ENCODE assay signal across 19 cellular contexts in genomic region chr6:41954668-41955067, GRCh38.
"Had no signal": no experiment of that assay in that cellular context is flagged by ENCODE, and none has a peak within 500 bp of the region (broad histone marks: within the 10 kb centered on the region; RNA-seq: fewer than 3 reads in every experiment).

No MANE protein-coding gene starts in this region.

- H3K27me3 ChIP-seq: esophagus muscularis mucosa, heart right ventricle, right atrium auricular region, suprapubic skin, transverse colon, vagina had no signal

- H3K4me3 Mint-ChIP-seq: T-helper 1 cell treated with Interleukin-12 subunit alpha and Interleukin-12 subunit beta and Interleukin-4 antibody, amounts not matched to agents 30 μg/mL and 1 μg/mL, for 36 hours had no signal

- H3K36me3 ChIP-seq: heart right ventricle, left ventricle myocardium inferior, prostate gland, right atrium auricular region, suprapubic skin, transverse colon, vagina had no signal

- H3K9me3 ChIP-seq: esophagus muscularis mucosa, heart right ventricle, left ventricle myocardium inferior, prostate gland, right atrium auricular region, suprapubic skin, transverse colon, vagina had no signal

- H3K4me1 ChIP-seq: esophagus muscularis mucosa, heart right ventricle, left ventricle myocardium inferior, prostate gland, right atrium auricular region, suprapubic skin, transverse colon, vagina had no signal

- H3K27ac ChIP-seq: esophagus muscularis mucosa, heart right ventricle, left ventricle myocardium inferior, prostate gland, right atrium auricular region, suprapubic skin, transverse colon, vagina had no signal

- H3K27ac Mint-ChIP-seq: T-helper 1 cell treated with Interleukin-12 subunit alpha and Interleukin-12 subunit beta and Interleukin-4 antibody, amounts not matched to agents 30 μg/mL and 1 μg/mL, for 36 hours had no signal

- ATAC-seq: activated CD4-positive, CD25-positive, alpha-beta regulatory T cell treated with anti-CD3 and anti-CD28 coated beads, Interleukin-2, amount 50 U/mL, for 24 hours; heart right ventricle had no signal

- DNase-seq: activated CD4-positive, alpha-beta T cell treated with anti-CD3 and anti-CD28 coated beads, Interleukin-2, amount 50 U/mL, for 4 hours; activated gamma-delta T cell treated with Interleukin-2 at 50 U/mL for 16 hours; effector CD4-positive, alpha-beta T cell; heart right ventricle; kidney glomerular epithelial cell; left ventricle myocardium inferior; mammary epithelial cell; stimulated activated CD4-positive, alpha-beta T cell treated with anti-CD3 and anti-CD28 coated beads, Interleukin-12 subunit alpha, Interleukin-12 subunit beta, amount 100 ng/mL, for 4 hours; stimulated activated CD4-positive, alpha-beta T cell treated with anti-CD3 and anti-CD28 coated beads, Interleukin-1b, Interleukin-23, amount 100 ng/mL, for 48 hours; stimulated activated CD8-positive, alpha-beta memory T cell treated with anti-CD3 and anti-CD28 coated beads, Interleukin-4, amount 100 ng/mL, for 48 hours; stimulated activated naive CD4-positive, alpha-beta T cell treated with Interleukin-2 at 50 U/mL for 16 hours; transverse colon had no signal

- H3K4me3 ChIP-seq: esophagus muscularis mucosa, heart right ventricle, left ventricle myocardium inferior, prostate gland, right atrium auricular region, suprapubic skin, transverse colon, vagina had no signal
